Comparison of ENCODE assay signal across 15 cellular contexts in the genomic region with DNA sequence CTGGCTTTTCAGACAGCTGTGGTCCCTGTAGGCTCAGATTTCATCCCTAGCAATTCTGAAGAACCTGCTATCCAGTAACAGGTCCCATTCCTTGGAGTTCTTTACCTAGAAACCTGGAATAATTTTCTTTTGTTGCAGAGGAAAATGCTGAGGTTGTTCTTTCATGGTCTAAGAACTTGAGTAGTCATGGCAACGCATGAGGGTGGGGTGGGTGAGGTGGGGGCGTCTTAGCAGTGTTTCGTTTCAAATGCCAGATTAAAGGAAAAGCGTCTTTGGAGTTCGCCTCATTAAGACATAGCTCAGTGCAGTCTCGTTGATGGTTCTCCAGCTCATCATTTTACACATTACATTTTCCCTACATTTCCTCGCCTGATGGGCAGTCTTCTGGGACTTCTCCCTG. TPM values are rescaled to one million over a fixed set of nuclear protein-coding genes. Genes with fewer than 3 reads are reported as not detected.
DNase-seq lines count a peak whose midpoint lies in the region; ATAC-seq and TF ChIP-seq lines count a peak whose summit lies in the region.
"Had no signal": no experiment of that assay in that cellular context is flagged by ENCODE, and none has a peak within 500 bp of the region (broad histone marks: within the 10 kb centered on the region; RNA-seq: fewer than 3 reads in every experiment).

No MANE protein-coding gene starts in this region.

- TF ChIP-seq POLR2A in spleen (IDR thresholded peaks at IDR 0.05): no peak

- peaks cover 3% of the 10 kb centered on the region for H3K36me3 Mint-ChIP-seq in nephron progenitor cell (ENCODE audit: low read depth)
- H3K36me3 Mint-ChIP-seq: CD14-positive monocyte; CD8-positive, alpha-beta T cell had no signal

- TF ChIP-seq CTCF in foreskin keratinocyte (conservative IDR thresholded peaks at IDR 0.05) (no peak), nephron progenitor cell (IDR thresholded peaks at IDR 0.05) (no peak), spleen (IDR thresholded peaks at IDR 0.05 in 8 of 11, conservative IDR thresholded peaks at IDR 0.05 in 3 of 11) (no peak), osteoblast (IDR thresholded peaks at IDR 0.05; ENCODE audit: extremely low read depth, low read depth, low read length) (no peak)

- peak overlapping the region; percentile 73 for H3K27ac ChIP-seq in caudate nucleus (ENCODE audit: low read depth, low read length)
- peak overlapping the region; percentile 90 for H3K27ac ChIP-seq in foreskin keratinocyte
- no peak overlapping the region for H3K27ac ChIP-seq in spleen
- H3K27ac ChIP-seq in osteoblast (ENCODE audit: low read depth, low read length): no peak overlapping the region
- H3K27ac ChIP-seq: A549 had no signal

- 74 to 86% (median 78%) methylated on average over 7 of the region's 7 CpGs for WGBS in spleen, 5 donors

- H3K79me2 ChIP-seq in osteoblast (ENCODE audit: insufficient read depth, low read length): no peaks in the 10 kb centered on the region

- H3K4me3 Mint-ChIP-seq in nephron progenitor cell: peak overlapping the region; percentile 54
- H3K4me3 Mint-ChIP-seq: CD14-positive monocyte; CD8-positive, alpha-beta T cell; H9 had no signal

- H3K4me3 ChIP-seq in spleen (no peak overlapping the region), osteoblast (ENCODE audit: insufficient read depth, low read length) (no peak overlapping the region)
- H3K4me3 ChIP-seq: A549 had no signal

- peaks cover 4% of the 10 kb centered on the region for H3K4me1 ChIP-seq in foreskin keratinocyte
- H3K4me1 ChIP-seq in spleen: peaks cover 0 to 6% (median 0%) of the 10 kb centered on the region in 6 donors
- H3K4me1 ChIP-seq in osteoblast (ENCODE audit: insufficient read depth, low read length): no peaks in the 10 kb centered on the region
- H3K4me1 ChIP-seq: A549 had no signal

- H4K20me1 ChIP-seq in osteoblast (ENCODE audit: insufficient read depth, low read length): no peaks in the 10 kb centered on the region

- no peaks in the 10 kb centered on the region for H3K9me3 Mint-ChIP-seq in nephron progenitor cell
- H3K9me3 Mint-ChIP-seq: CD8-positive, alpha-beta T cell; H9 had no signal

- H3K27me3 ChIP-seq in foreskin keratinocyte: no peaks in the 10 kb centered on the region
- peaks cover 0 to 7% (median 0%) of the 10 kb centered on the region in 7 donors for H3K27me3 ChIP-seq in spleen (replicated peaks in 1 of 7)
- no peaks in the 10 kb centered on the region for H3K27me3 ChIP-seq in osteoblast (ENCODE audit: insufficient read depth, low read length)

- intact Hi-C loops in spleen (cut with DNase I; ENCODE audit: low total_unique reads): no loop called here

- H3K27ac Mint-ChIP-seq in nephron progenitor cell: peak overlapping the region; percentile 30
- H3K27ac Mint-ChIP-seq: CD14-positive monocyte; CD8-positive, alpha-beta T cell; H9 had no signal

- DNase-seq in caudate nucleus (lab: John Stamatoyannopoulos, UW) (peak in 26 of 61 donors; percentile 10 to 90 (median 36)), foreskin keratinocyte (no peak), nephron progenitor cell (no peak), spleen (peak; percentile 6), osteoblast (ENCODE audit: insufficient read length, low spot score, missing footprints) (no peak), NCI-H2081 (lab: John Stamatoyannopoulos, UW) (no peak)
- no peak for DNase-seq in activated naive CD4-positive, alpha-beta T cell (lab: John Stamatoyannopoulos, UW)
- DNase-seq: CD8-positive, alpha-beta T cell; COR-L47; DND-41; GDM1; GOT3; H9 had no signal

- H3K9me3 ChIP-seq in spleen (no peaks in the 10 kb centered on the region), osteoblast (ENCODE audit: low read depth, low read length) (no peaks in the 10 kb centered on the region)
- H3K9me3 ChIP-seq: A549 had no signal

- H3K4me2 ChIP-seq in osteoblast (ENCODE audit: insufficient read depth, low read length): no peak overlapping the region
- H3K4me2 ChIP-seq: A549 had no signal

- H2AFZ ChIP-seq in osteoblast (ENCODE audit: low read length): no peak overlapping the region

- ATAC-seq in foreskin keratinocyte: no peak
- ATAC-seq: A549; CD8-positive, alpha-beta T cell had no signal

- peaks cover 55% of the 10 kb centered on the region for H3K4me1 Mint-ChIP-seq in nephron progenitor cell

- H3K27me3 Mint-ChIP-seq in nephron progenitor cell (ENCODE audit: low read depth, poor library complexity): peaks cover 10% of the 10 kb centered on the region

- H3K36me3 ChIP-seq in spleen (no peaks in the 10 kb centered on the region), osteoblast (ENCODE audit: insufficient read depth, low read length) (no peaks in the 10 kb centered on the region)

RNA-seq across cellular contexts. Expression of gene MAGEF1, which starts 20.3 kb away (rescaled TPM):
- total RNA-seq in foreskin keratinocyte (18.4 and 19.1 TPM in 2 replicates), spleen (10 to 100 TPM; 16.5 to 22.6 (median 19.0) TPM), osteoblast (18.8 and 22.1 TPM in 2 replicates)
- polyA plus RNA-seq in foreskin keratinocyte (17.0 and 19.1 TPM in 2 replicates), spleen (10 to 100 TPM; 36.2 to 42.1 (median 38.1) TPM)

Comparison
In these comparisons a context has a peak if more than half of its experiments do, and no peak if none do; other contexts are left out.
1. H3K27ac ChIP-seq: peak in caudate nucleus (single experiment) and foreskin keratinocyte (single experiment); none in spleen (0 of 8) and osteoblast (single experiment).